ENCODE assay signal across 22 cellular contexts in genomic region chr1:190837888-190838287, GRCh38.
"Had no signal": no experiment of that assay in that cellular context is flagged by ENCODE, and none has a peak within 500 bp of the region (broad histone marks: within the 10 kb centered on the region; RNA-seq: fewer than 3 reads in every experiment).

No MANE protein-coding gene starts in this region.

- H3K4me3 ChIP-seq: breast epithelium, PC-9 had no signal

- DNase-seq: activated CD4-positive, alpha-beta T cell treated with anti-CD3 and anti-CD28 coated beads for 36 hours; activated CD4-positive, alpha-beta T cell treated with anti-CD3 and anti-CD28 coated beads, Interleukin-2, amount 50 U/mL, for 1 hour; activated CD8-positive, alpha-beta memory T cell treated with anti-CD3 and anti-CD28 coated beads, Interleukin-2, amount 50 U/mL, for 4 hours; activated CD8-positive, alpha-beta T cell treated with anti-CD3 and anti-CD28 coated beads for 36 hours; activated gamma-delta T cell treated with Interleukin-2 at 50 U/mL for 16 hours; activated naive CD4-positive, alpha-beta T cell treated with anti-CD3 and anti-CD28 coated beads, Interleukin-2, amount 50 U/mL, for 16 hours; activated T-cell treated with anti-CD3 and anti-CD28 coated beads, Interleukin-2, amount 50 U/mL, for 72 hours; aorta; central memory CD4-positive, alpha-beta T cell; Karpas-422; NCI-H1105 treated with DMSO at 0.1 percent for 48 hours; NCI-H1436 treated with DMSO at 0.1 percent for 48 hours; NCI-H187; NCI-H2081; NCI-H446; NCI-H524; PC-9; SHP77 treated with DMSO at 0.1 percent for 48 hours; T-helper 17 cell; T-helper 9 cell; WERI-Rb-1 had no signal

- H3K27me3 ChIP-seq: breast epithelium had no signal

- H3K4me1 ChIP-seq: breast epithelium had no signal

- H3K36me3 ChIP-seq: breast epithelium, WERI-Rb-1 had no signal

- H2AFZ ChIP-seq: PC-9 had no signal

- H3K27ac ChIP-seq: breast epithelium, PC-9, WERI-Rb-1 had no signal

- ATAC-seq: activated CD4-positive, alpha-beta T cell treated with anti-CD3 and anti-CD28 coated beads for 36 hours; activated CD8-positive, alpha-beta T cell treated with anti-CD3 and anti-CD28 coated beads for 36 hours; activated T-cell treated with anti-CD3 and anti-CD28 coated beads, Interleukin-2, amount 50 U/mL, for 72 hours; T-helper 17 cell had no signal

- H3K9me3 ChIP-seq: breast epithelium had no signal

- H3K4me2 ChIP-seq: PC-9 had no signal
